1 cellular context compared by ENCODE assay signal in the genomic region with DNA sequence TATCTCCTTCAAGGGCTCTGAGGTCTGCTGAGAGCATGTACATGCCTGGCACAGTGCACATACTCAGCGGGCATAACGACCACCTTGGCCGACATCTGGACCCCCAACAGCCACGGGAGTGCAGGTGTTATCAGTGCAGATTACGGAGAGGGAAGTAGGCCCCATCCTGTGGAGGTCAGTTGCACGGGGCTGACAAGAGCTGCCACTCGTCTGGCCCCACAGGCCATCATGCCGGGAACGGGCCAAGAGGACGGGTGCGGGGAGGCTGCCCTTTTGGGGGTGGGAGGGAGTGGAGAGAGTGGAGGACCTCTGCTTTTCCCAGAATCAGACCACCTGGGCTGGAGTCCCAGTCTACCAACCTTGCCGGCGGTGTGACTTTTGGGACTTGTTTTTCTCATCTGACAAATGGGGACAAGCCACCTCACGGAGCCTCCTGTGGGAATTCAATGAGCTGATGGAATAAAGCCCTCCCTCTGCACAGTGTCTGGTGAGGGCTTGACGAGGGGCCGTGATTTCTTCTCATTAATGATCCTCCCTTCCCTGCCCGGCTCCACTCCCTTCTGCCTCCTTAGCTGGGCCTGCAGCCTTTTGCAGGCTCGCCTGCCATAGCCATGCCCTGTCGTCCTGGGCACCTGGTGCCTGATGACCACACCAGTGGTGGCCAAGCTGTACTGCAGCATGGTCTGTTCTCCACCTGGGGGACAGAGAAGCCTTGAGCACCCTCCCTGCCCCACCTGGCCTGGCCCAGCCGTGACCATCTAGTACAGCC.
TF ChIP-seq lines count a peak whose summit lies in the region.

No MANE protein-coding gene starts in this region.

TF ChIP-seq in GM12878, 131 proteins besides CTCF, POLR2A, EP300 and RAD21:
- TF ChIP-seq YY1 (IDR thresholded peaks at IDR 0.05; ENCODE audit: low read depth, low read length) (no peak), ETV6 (conservative IDR thresholded peaks at IDR 0.05 in 1 of 2, IDR thresholded peaks at IDR 0.05 in 1 of 2; ENCODE audit: borderline replicate concordance in 1 of 2, low read depth in 1 of 2) (no peak), NFYA (IDR thresholded peaks at IDR 0.05; ENCODE audit: borderline replicate concordance, low read depth, low read length) (no peak), POU2F2 (IDR thresholded peaks at IDR 0.05; ENCODE audit: borderline replicate concordance, low read depth, low read length) (no peak), RB1 (IDR thresholded peaks at IDR 0.05; ENCODE audit: borderline replicate concordance) (no peak), ASH2L (IDR thresholded peaks at IDR 0.05; ENCODE audit: borderline replicate concordance, low read depth) (no peak), NFXL1 (IDR thresholded peaks at IDR 0.05; ENCODE audit: borderline replicate concordance) (no peak), RCOR1 (conservative IDR thresholded peaks at IDR 0.05; ENCODE audit: low read depth, low read length) (no peak), KDM1A (IDR thresholded peaks at IDR 0.05; ENCODE audit: borderline replicate concordance) (no peak), SMC3 (IDR thresholded peaks at IDR 0.05; ENCODE audit: borderline replicate concordance, low read length) (no peak), ATF7 (IDR thresholded peaks at IDR 0.05; ENCODE audit: low read depth) (no peak)
- TF ChIP-seq, protein P1, sequence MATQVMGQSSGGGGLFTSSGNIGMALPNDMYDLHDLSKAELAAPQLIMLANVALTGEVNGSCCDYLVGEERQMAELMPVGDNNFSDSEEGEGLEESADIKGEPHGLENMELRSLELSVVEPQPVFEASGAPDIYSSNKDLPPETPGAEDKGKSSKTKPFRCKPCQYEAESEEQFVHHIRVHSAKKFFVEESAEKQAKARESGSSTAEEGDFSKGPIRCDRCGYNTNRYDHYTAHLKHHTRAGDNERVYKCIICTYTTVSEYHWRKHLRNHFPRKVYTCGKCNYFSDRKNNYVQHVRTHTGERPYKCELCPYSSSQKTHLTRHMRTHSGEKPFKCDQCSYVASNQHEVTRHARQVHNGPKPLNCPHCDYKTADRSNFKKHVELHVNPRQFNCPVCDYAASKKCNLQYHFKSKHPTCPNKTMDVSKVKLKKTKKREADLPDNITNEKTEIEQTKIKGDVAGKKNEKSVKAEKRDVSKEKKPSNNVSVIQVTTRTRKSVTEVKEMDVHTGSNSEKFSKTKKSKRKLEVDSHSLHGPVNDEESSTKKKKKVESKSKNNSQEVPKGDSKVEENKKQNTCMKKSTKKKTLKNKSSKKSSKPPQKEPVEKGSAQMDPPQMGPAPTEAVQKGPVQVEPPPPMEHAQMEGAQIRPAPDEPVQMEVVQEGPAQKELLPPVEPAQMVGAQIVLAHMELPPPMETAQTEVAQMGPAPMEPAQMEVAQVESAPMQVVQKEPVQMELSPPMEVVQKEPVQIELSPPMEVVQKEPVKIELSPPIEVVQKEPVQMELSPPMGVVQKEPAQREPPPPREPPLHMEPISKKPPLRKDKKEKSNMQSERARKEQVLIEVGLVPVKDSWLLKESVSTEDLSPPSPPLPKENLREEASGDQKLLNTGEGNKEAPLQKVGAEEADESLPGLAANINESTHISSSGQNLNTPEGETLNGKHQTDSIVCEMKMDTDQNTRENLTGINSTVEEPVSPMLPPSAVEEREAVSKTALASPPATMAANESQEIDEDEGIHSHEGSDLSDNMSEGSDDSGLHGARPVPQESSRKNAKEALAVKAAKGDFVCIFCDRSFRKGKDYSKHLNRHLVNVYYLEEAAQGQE (IDR thresholded peaks at IDR 0.05; ENCODE audit: low read depth, low read length) = no peak
